In the genomic region with DNA sequence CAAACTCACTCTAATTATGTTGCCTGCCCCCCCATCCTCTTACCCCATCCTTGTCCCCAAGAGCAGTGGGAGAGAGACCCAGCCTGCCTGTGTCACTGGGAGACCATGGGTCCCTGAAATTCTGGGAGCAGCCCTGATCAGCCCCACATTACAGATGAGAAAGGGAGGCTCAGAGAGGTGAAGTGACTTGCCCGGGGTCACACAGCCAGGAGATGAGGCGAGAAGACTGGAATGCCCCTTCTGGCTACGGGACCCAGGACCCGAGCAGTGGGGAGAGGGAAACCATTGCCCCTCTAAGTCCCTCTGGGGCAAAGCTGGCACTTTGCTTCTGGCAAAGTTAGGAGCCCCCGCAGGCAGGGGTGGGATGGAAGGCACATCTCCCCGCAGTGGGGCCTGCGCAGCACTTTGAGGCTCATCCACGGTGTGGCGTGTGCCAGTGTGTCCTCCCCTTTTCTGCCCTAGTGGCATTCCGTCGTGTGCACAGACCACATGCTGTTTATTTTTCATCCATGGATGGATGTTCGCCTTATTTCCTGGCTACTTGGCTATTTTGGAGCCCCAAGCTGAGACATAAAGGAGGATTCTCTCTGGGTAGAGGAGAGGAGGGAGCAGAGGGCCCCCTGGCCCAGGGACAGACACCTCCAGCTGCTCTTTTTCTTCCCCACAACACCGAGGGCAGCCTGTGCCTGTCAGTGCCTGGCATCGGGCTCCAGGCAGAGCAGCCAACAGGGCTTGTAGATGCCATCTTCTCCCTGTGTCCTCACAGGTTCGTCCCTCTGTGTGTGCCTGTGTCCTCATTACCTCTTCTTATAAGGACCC, we compare ENCODE assay signal across 18 cellular contexts. TPM values are rescaled to one million over a fixed set of nuclear protein-coding genes. Genes with fewer than 3 reads are reported as not detected.
A peak's percentile ranks its signal among the peaks of the same experiment; 100 is the strongest.
DNase-seq lines count a peak whose midpoint lies in the region; ATAC-seq, FAIRE-seq and TF ChIP-seq lines count a peak whose summit lies in the region.
"Had no signal": no experiment of that assay in that cellular context is flagged by ENCODE, and none has a peak within 500 bp of the region (broad histone marks: within the 10 kb centered on the region; RNA-seq: fewer than 3 reads in every experiment).

No MANE protein-coding gene starts in this region.

- no peak overlapping the region for H3K4me2 ChIP-seq in K562 (ENCODE audit: insufficient read depth, low read length)
- no peak overlapping the region for H3K4me2 ChIP-seq in HepG2 (ENCODE audit: low read depth, low read length)
- H3K4me2 ChIP-seq: BLaER1 treated with 17β-estradiol and CSF1 and Interleukin-3, amounts not matched to agents 10 nM and 100 nM; GM23338 had no signal

- no peaks in the 10 kb centered on the region for H3K4me1 Mint-ChIP-seq in activated T-cell treated with anti-CD3 and anti-CD28 coated beads, Interleukin-2, amount 50 U/mL, for 24 hours (ENCODE audit: low read depth)
- H3K4me1 Mint-ChIP-seq: CD4-positive, CD25-positive, alpha-beta regulatory T cell had no signal

- ATAC-seq in left ventricle myocardium superior (no peak), Right ventricle myocardium inferior (no peak), K562 (no peak), HepG2 (no peak), GM18909 (IDR thresholded peaks at IDR 0.05; ENCODE audit: poor library complexity, unreplicated experiment) (no peak)
- ATAC-seq: GM12878, GM23338 had no signal

- POLR2A ChIA-PET in K562 (lab: Yijun Ruan, JAX) (interaction anchor here (0.6 to 1.0 kb wide), 3 partner anchors 61 to 71 kb away, joined by 3 read pairs; no protein-coding TSS in a partner anchor), HepG2 (lab: Yijun Ruan, JAX) (no interaction called here)

- H3K9ac ChIP-seq in K562 (ENCODE audit: insufficient read depth in 1 of 2, low read depth in 2 of 2, low read length in 2 of 2): no peak overlapping the region
- no peak overlapping the region for H3K9ac ChIP-seq in HepG2 (ENCODE audit: insufficient read depth, low read depth, low read length)
- H3K9ac ChIP-seq: BLaER1 treated with 17β-estradiol and CSF1 and Interleukin-3, amounts not matched to agents 10 nM and 100 nM had no signal

- no TSS peak for BruUV-seq in K562 (replicated peaks; lab: Mats Ljungman, UMichigan)
- BruUV-seq in HepG2 (replicated peaks; lab: Mats Ljungman, UMichigan): no TSS peak

- no peaks in the 10 kb centered on the region for H3K36me3 Mint-ChIP-seq in activated T-cell treated with anti-CD3 and anti-CD28 coated beads, Interleukin-2, amount 50 U/mL, for 24 hours (ENCODE audit: low read depth)
- H3K36me3 Mint-ChIP-seq: CD4-positive, CD25-positive, alpha-beta regulatory T cell had no signal

- H4K20me1 ChIP-seq in K562 (replicated peaks; ENCODE audit: control insufficient read depth, insufficient read depth, low read length): peaks cover 7% of the 10 kb centered on the region
- H4K20me1 ChIP-seq in HepG2 (ENCODE audit: insufficient read depth, low read length): no peaks in the 10 kb centered on the region

- H3K9me3 ChIP-seq in K562 (replicated peaks; ENCODE audit: control insufficient read depth, insufficient read depth, low read depth, low read length) (no peaks in the 10 kb centered on the region), HepG2 (ENCODE audit: low read length) (no peaks in the 10 kb centered on the region)

- TF ChIP-seq EP300 in K562 (IDR thresholded peaks at IDR 0.05; ENCODE audit: low read length): no peak
- no peak for TF ChIP-seq EP300 in HepG2 (IDR thresholded peaks at IDR 0.05; ENCODE audit: low read depth in 2 of 2, low read length in 2 of 2)
- no peak for TF ChIP-seq EP300 in HepG2 (CRISPR knock-in tag; IDR thresholded peaks at IDR 0.05; ENCODE audit: borderline replicate concordance)

- H3K4me1 ChIP-seq in K562 (replicated peaks in 1 of 2; ENCODE audit: control insufficient read depth in 2 of 2, insufficient read depth in 2 of 2, low read length in 2 of 2): peaks cover 0 to 14% of the 10 kb centered on the region in 2 experiments; a peak in 1 of 5 replicates
- 0 out of 2 replicates have a peak, but pooled peaks cover under 1% of the 10 kb centered on the region for H3K4me1 ChIP-seq in HepG2 (ENCODE audit: insufficient read depth, low read length)

- in situ Hi-C loops in K562 (cut with MboI): no loop called here
- in situ Hi-C loops in HepG2 (cut with HindIII; ENCODE audit: extremely low pct_ligation_motif_present, low pct_unique_long_range_greater_than_20kb): no loop called here

- H3K79me2 ChIP-seq in K562 (ENCODE audit: control insufficient read depth, insufficient read depth, low read length): no peaks in the 10 kb centered on the region
- no peaks in the 10 kb centered on the region for H3K79me2 ChIP-seq in HepG2 (ENCODE audit: insufficient read depth, low read length)

- peak; percentile 3 for DNase-seq in left ventricle myocardium superior
- DNase-seq in Right ventricle myocardium inferior (ENCODE audit: missing footprints): no peak
- no peak for DNase-seq in K562 (ENCODE audit: extremely low read depth in 1 of 4, low spot score in 3 of 4)
- no peak for DNase-seq in HepG2 (ENCODE audit: low spot score)
- no peak for DNase-seq in OCI-M2 (lab: John Stamatoyannopoulos, UW; ENCODE audit: unreplicated experiment)
- DNase-seq in NCI-H748 (lab: John Stamatoyannopoulos, UW; ENCODE audit: unreplicated experiment): no peak
- no peak for DNase-seq in activated T-cell treated with anti-CD3 and anti-CD28 coated beads, Interleukin-2, amount 50 U/mL, for 24 hours
- DNase-seq: ACHN; CD4-positive, CD25-positive, alpha-beta regulatory T cell; H9 had no signal

- H3K27me3 ChIP-seq in K562 (ENCODE audit: control insufficient read depth in 2 of 2, insufficient read depth in 2 of 2, low read length in 2 of 2): peaks cover 13 to 81% of the 10 kb centered on the region in 2 experiments; a peak in 4 of 5 replicates
- H3K27me3 ChIP-seq in HepG2 (ENCODE audit: control insufficient read depth in 1 of 2, insufficient read depth in 2 of 2, low read length in 2 of 2): peaks cover 8 to 58% of the 10 kb centered on the region in 2 experiments; a peak in 4 of 5 replicates

- no peak overlapping the region for H3K27ac ChIP-seq in K562 (ENCODE audit: extremely low read depth, low read depth, low read length)
- H3K27ac ChIP-seq in HepG2 (ENCODE audit: extremely low read length, insufficient read depth, low read length): no peak overlapping the region
- H3K27ac ChIP-seq: 22Rv1; BLaER1 treated with 17β-estradiol and CSF1 and Interleukin-3, amounts not matched to agents 10 nM and 100 nM had no signal

- TF ChIP-seq POLR2A in K562 (conservative IDR thresholded peaks at IDR 0.05) (no peak), HepG2 (IDR thresholded peaks at IDR 0.05; ENCODE audit: insufficient read depth in 1 of 2, low read depth in 2 of 2, low read length in 2 of 2) (no peak)

- intact Hi-C loops in left ventricle myocardium superior (cut with micrococcal nuclease) (no loop called here), Right ventricle myocardium inferior (cut with DNase I) (no loop called here), K562 (cut with micrococcal nuclease) (no loop called here), HepG2 (cut with micrococcal nuclease; ENCODE audit: unreplicated experiment) (no loop called here)

- WGBS in K562 (ENCODE audit: insufficient coverage, low coverage, missing lambda C conversion rate): 0% methylated on average over 15 of the region's 15 CpGs
- 24% methylated on average over 4 of the region's 15 CpGs for WGBS in HepG2 (ENCODE audit: low lambda C conversion rate)

- H2AFZ ChIP-seq in K562 (ENCODE audit: low read depth, low read length): no peak overlapping the region
- H2AFZ ChIP-seq in HepG2 (ENCODE audit: low read length): no peak overlapping the region
- H2AFZ ChIP-seq: GM23338 had no signal

- TF ChIP-seq CTCF in K562 (IDR thresholded peaks at IDR 0.05 in 2 of 3, conservative IDR thresholded peaks at IDR 0.05 in 1 of 3; ENCODE audit: insufficient read depth in 2 of 3, low read depth in 1 of 3, low read length in 3 of 3) (no peak), HepG2 (CRISPR knock-in tag; IDR thresholded peaks at IDR 0.05) (no peak)

- H3K27me3 Mint-ChIP-seq in activated T-cell treated with anti-CD3 and anti-CD28 coated beads, Interleukin-2, amount 50 U/mL, for 24 hours: peaks cover 49% of the 10 kb centered on the region

- H3K4me3 Mint-ChIP-seq in activated T-cell treated with anti-CD3 and anti-CD28 coated beads, Interleukin-2, amount 50 U/mL, for 24 hours: no peak overlapping the region
- H3K4me3 Mint-ChIP-seq: CD4-positive, CD25-positive, alpha-beta regulatory T cell; GM23338; H9 had no signal

- no peak for FAIRE-seq in K562 (lab: Jason Lieb, UNC)
- no peak for FAIRE-seq in HepG2 (lab: Jason Lieb, UNC)
- FAIRE-seq: GM12878, GM18507 had no signal

- CTCF ChIA-PET in K562 (lab: Yijun Ruan, JAX; ENCODE audit: low intra/inter-chr PET ratio): no interaction called here
- CTCF ChIA-PET in HepG2 (lab: Yijun Ruan, JAX; ENCODE audit: low intra/inter-chr PET ratio, low total read pairs): no interaction called here

- H3K36me3 ChIP-seq in K562 (ENCODE audit: control insufficient read depth, insufficient read depth, low read length): no peaks in the 10 kb centered on the region
- H3K36me3 ChIP-seq in HepG2 (replicated peaks in 1 of 2; ENCODE audit: control insufficient read depth in 1 of 2, insufficient read depth in 2 of 2, low read length in 2 of 2): no peaks in the 10 kb centered on the region
- H3K36me3 ChIP-seq: BLaER1 treated with 17β-estradiol and CSF1 and Interleukin-3, amounts not matched to agents 10 nM and 100 nM had no signal

- H3K9me3 Mint-ChIP-seq in activated T-cell treated with anti-CD3 and anti-CD28 coated beads, Interleukin-2, amount 50 U/mL, for 24 hours: no peaks in the 10 kb centered on the region
- H3K9me3 Mint-ChIP-seq: GM23338, H9 had no signal

- TF ChIP-seq RAD21 in K562 (CRISPR knock-in tag; conservative IDR thresholded peaks at IDR 0.05 in 1 of 2, IDR thresholded peaks at IDR 0.05 in 1 of 2) (no peak), HepG2 (CRISPR knock-in tag; IDR thresholded peaks at IDR 0.05) (no peak)

- no peak overlapping the region for H3K27ac Mint-ChIP-seq in activated T-cell treated with anti-CD3 and anti-CD28 coated beads, Interleukin-2, amount 50 U/mL, for 24 hours
- H3K27ac Mint-ChIP-seq: GM23338, H9 had no signal

- H3K9me1 ChIP-seq in K562 (ENCODE audit: control insufficient read depth, insufficient read depth, low read length): no peaks in the 10 kb centered on the region

- H3K4me3 ChIP-seq in K562 (no peak overlapping the region), HepG2 (replicated peaks in 1 of 3; ENCODE audit: insufficient read depth in 1 of 3, low read depth in 2 of 3, low read length in 3 of 3) (no peak overlapping the region)
- H3K4me3 ChIP-seq: BLaER1 treated with 17β-estradiol and CSF1 and Interleukin-3, amounts not matched to agents 10 nM and 100 nM; GM12878; GM23338 had no signal

RNA-seq across cellular contexts. Expression of a gene that starts 3.7 kb away (rescaled TPM):
- total RNA-seq in left ventricle myocardium superior (not detected), Right ventricle myocardium inferior (not detected), K562 (2014; rRNA removed) (not detected in 2 replicates), K562 (2014; rRNA removed; fragmentation: Illumina TruSeq; extraction: Trizol) (not detected in 2 replicates), K562 (2015; rRNA removed; fragmentation: Illumina TruSeq; extraction: Trizol) (not detected in 2 replicates), K562 (2021) (not detected in 2 replicates), HepG2 (2016; rRNA removed; fragmentation: Illumina TruSeq; extraction: Trizol) (not detected in 2 replicates)
- total RNA-seq in K562 (2011; cell fraction: chromatin; rRNA removed; ENCODE audit: low replicate concordance): not detected in 2 replicates
- total RNA-seq in K562 (2011; cell fraction: nucleolus; rRNA removed): not detected in 2 replicates
- not detected in 2 replicates for total RNA-seq in K562 (2011; cell fraction: nucleoplasm; rRNA removed)
- polyA plus RNA-seq in K562 (2011; rRNA removed) (not detected in 2 replicates), K562 (2014; fragmentation: Illumina TruSeq; extraction: Trizol) (not detected in 2 replicates), K562 (2014; fragmentation: Nextera tagmentation; extraction: Ambion mirVana) (not detected), K562 (2014; rRNA removed) (not detected in 2 replicates), HepG2 (2011; rRNA removed) (not detected in 2 replicates)
- not detected in 2 replicates for polyA plus RNA-seq in K562 (2011; cell fraction: cytosol; rRNA removed)
- not detected in 2 replicates for polyA plus RNA-seq in K562 (2011; cell fraction: nucleus; rRNA removed)
- polyA plus RNA-seq in K562 (2012): not detected in 2 replicates
- polyA minus RNA-seq in K562 (2011; rRNA and poly(A)+ RNA removed): not detected in 2 replicates
- polyA minus RNA-seq in K562 (2011; cell fraction: cytosol; rRNA and poly(A)+ RNA removed): not detected in 2 replicates
- not detected in 2 replicates for polyA minus RNA-seq in K562 (2011; cell fraction: nucleus; rRNA and poly(A)+ RNA removed)
- not detected in 2 replicates for total RNA-seq in HepG2 (2016; cell fraction: cytosol; rRNA removed; fragmentation: Illumina TruSeq; extraction: Trizol; ENCODE audit: low read depth)
- total RNA-seq in HepG2 (2016; cell fraction: insoluble cytoplasmic fraction; rRNA removed; fragmentation: Illumina TruSeq; extraction: Trizol): not detected in 2 replicates
- total RNA-seq in HepG2 (2016; cell fraction: membrane; rRNA removed; fragmentation: Illumina TruSeq; extraction: Trizol): not detected in 2 replicates
- not detected in 2 replicates for total RNA-seq in HepG2 (2016; cell fraction: nucleus; rRNA removed; fragmentation: Illumina TruSeq; extraction: Trizol)
- not detected in 2 replicates for polyA plus RNA-seq in HepG2 (2011; cell fraction: cytosol; rRNA removed)
- polyA plus RNA-seq in HepG2 (2011; cell fraction: nucleus; rRNA removed): not detected in 2 replicates
- polyA plus RNA-seq in HepG2 (2012): not detected in 2 replicates
- not detected in 2 replicates for polyA plus RNA-seq in HepG2 (2016; cell fraction: cytosol; fragmentation: Illumina TruSeq; extraction: Trizol; ENCODE audit: low read depth)
- not detected in 2 replicates for polyA plus RNA-seq in HepG2 (2016; cell fraction: insoluble cytoplasmic fraction; fragmentation: Illumina TruSeq; extraction: Trizol; ENCODE audit: low read depth)
- not detected in 2 replicates for polyA plus RNA-seq in HepG2 (2016; cell fraction: membrane; fragmentation: Illumina TruSeq; extraction: Trizol; ENCODE audit: low read depth)
- polyA plus RNA-seq in HepG2 (2016; cell fraction: nucleus; fragmentation: Illumina TruSeq; extraction: Trizol; ENCODE audit: insufficient read depth, low read depth): not detected in 2 replicates
- polyA minus RNA-seq in HepG2 (2011; rRNA and poly(A)+ RNA removed; ENCODE audit: low replicate concordance): not detected in 2 replicates
- polyA minus RNA-seq in HepG2 (2011; cell fraction: cytosol; rRNA and poly(A)+ RNA removed): not detected in 2 replicates
- not detected in 2 replicates for polyA minus RNA-seq in HepG2 (2011; cell fraction: nucleus; rRNA and poly(A)+ RNA removed)
- total RNA-seq: CD4-positive, CD25-positive, alpha-beta regulatory T cell; Daoy; GM12878; H9 had no signal
- polyA plus RNA-seq: CD4-positive, CD25-positive, alpha-beta regulatory T cell; GM12878; GM23338 had no signal

RNA-seq across cellular contexts. Expression of a gene that starts 47.7 kb away (rescaled TPM):
- total RNA-seq in left ventricle myocardium superior (not detected), Right ventricle myocardium inferior (not detected), K562 (2014; rRNA removed) (not detected in 2 replicates), K562 (2014; rRNA removed; fragmentation: Illumina TruSeq; extraction: Trizol) (not detected in 2 replicates), K562 (2015; rRNA removed; fragmentation: Illumina TruSeq; extraction: Trizol) (not detected in 2 replicates), K562 (2021) (not detected in 2 replicates), HepG2 (2016; rRNA removed; fragmentation: Illumina TruSeq; extraction: Trizol) (not detected in 2 replicates)
- not detected in 2 replicates for total RNA-seq in K562 (2011; cell fraction: chromatin; rRNA removed; ENCODE audit: low replicate concordance)
- not detected in 2 replicates for total RNA-seq in K562 (2011; cell fraction: nucleolus; rRNA removed)
- not detected in 2 replicates for total RNA-seq in K562 (2011; cell fraction: nucleoplasm; rRNA removed)
- polyA plus RNA-seq in K562 (2011; rRNA removed) (not detected in 2 replicates), K562 (2014; fragmentation: Illumina TruSeq; extraction: Trizol) (not detected in 2 replicates), K562 (2014; fragmentation: Nextera tagmentation; extraction: Ambion mirVana) (not detected), K562 (2014; rRNA removed) (not detected in 2 replicates), HepG2 (2011; rRNA removed) (not detected in 2 replicates)
- polyA plus RNA-seq in K562 (2011; cell fraction: cytosol; rRNA removed): not detected in 2 replicates
- polyA plus RNA-seq in K562 (2011; cell fraction: nucleus; rRNA removed): not detected in 2 replicates
- polyA plus RNA-seq in K562 (2012): not detected in 2 replicates
- polyA minus RNA-seq in K562 (2011; rRNA and poly(A)+ RNA removed): not detected in 2 replicates
- polyA minus RNA-seq in K562 (2011; cell fraction: cytosol; rRNA and poly(A)+ RNA removed): not detected in 2 replicates
- not detected in 2 replicates for polyA minus RNA-seq in K562 (2011; cell fraction: nucleus; rRNA and poly(A)+ RNA removed)
- total RNA-seq in HepG2 (2016; cell fraction: cytosol; rRNA removed; fragmentation: Illumina TruSeq; extraction: Trizol; ENCODE audit: low read depth): not detected in 2 replicates
- not detected in 2 replicates for total RNA-seq in HepG2 (2016; cell fraction: insoluble cytoplasmic fraction; rRNA removed; fragmentation: Illumina TruSeq; extraction: Trizol)
- not detected in 2 replicates for total RNA-seq in HepG2 (2016; cell fraction: membrane; rRNA removed; fragmentation: Illumina TruSeq; extraction: Trizol)
- not detected in 2 replicates for total RNA-seq in HepG2 (2016; cell fraction: nucleus; rRNA removed; fragmentation: Illumina TruSeq; extraction: Trizol)
- not detected in 2 replicates for polyA plus RNA-seq in HepG2 (2011; cell fraction: cytosol; rRNA removed)
- not detected in 2 replicates for polyA plus RNA-seq in HepG2 (2011; cell fraction: nucleus; rRNA removed)
- not detected in 2 replicates for polyA plus RNA-seq in HepG2 (2012)
- not detected in 2 replicates for polyA plus RNA-seq in HepG2 (2016; cell fraction: cytosol; fragmentation: Illumina TruSeq; extraction: Trizol; ENCODE audit: low read depth)
- polyA plus RNA-seq in HepG2 (2016; cell fraction: insoluble cytoplasmic fraction; fragmentation: Illumina TruSeq; extraction: Trizol; ENCODE audit: low read depth): not detected in 2 replicates
- polyA plus RNA-seq in HepG2 (2016; cell fraction: membrane; fragmentation: Illumina TruSeq; extraction: Trizol; ENCODE audit: low read depth): not detected in 2 replicates
- polyA plus RNA-seq in HepG2 (2016; cell fraction: nucleus; fragmentation: Illumina TruSeq; extraction: Trizol; ENCODE audit: insufficient read depth, low read depth): not detected in 2 replicates
- not detected in 2 replicates for polyA minus RNA-seq in HepG2 (2011; rRNA and poly(A)+ RNA removed; ENCODE audit: low replicate concordance)
- polyA minus RNA-seq in HepG2 (2011; cell fraction: cytosol; rRNA and poly(A)+ RNA removed): not detected in 2 replicates
- not detected in 2 replicates for polyA minus RNA-seq in HepG2 (2011; cell fraction: nucleus; rRNA and poly(A)+ RNA removed)
- total RNA-seq: CD4-positive, CD25-positive, alpha-beta regulatory T cell; Daoy; GM12878; HT-29 had no signal
- polyA plus RNA-seq: CD4-positive, CD25-positive, alpha-beta regulatory T cell; GM12878 had no signal
